In genomic region chr21:41195311-41195710, GRCh38 we compare ENCODE assay signal across 21 cellular contexts. TPM values are rescaled to one million over a fixed set of nuclear protein-coding genes. Genes with fewer than 3 reads are reported as not detected.
A peak's percentile ranks its signal among the peaks of the same experiment; 100 is the strongest.
DNase-seq lines count a peak whose midpoint lies in the region; ATAC-seq, FAIRE-seq and TF ChIP-seq lines count a peak whose summit lies in the region.
"Had no signal": no experiment of that assay in that cellular context is flagged by ENCODE, and none has a peak within 500 bp of the region (broad histone marks: within the 10 kb centered on the region; RNA-seq: fewer than 3 reads in every experiment).

No MANE protein-coding gene starts in this region.

- no peak overlapping the region for H4K8ac ChIP-seq in trophoblast cell (ENCODE audit: low read depth, low read length)

- H3K27me3 Mint-ChIP-seq in T-helper 2 cell treated with Interferon-gamma antibody and Interleukin-4, amounts not matched to agents 5 μg/mL and 100 μg/mL, for 36 hours (ENCODE audit: low read depth), result peaks cover 2% of the 10 kb centered on the region

- TF ChIP-seq CTCF in GM12865 (IDR thresholded peaks at IDR 0.05; ENCODE audit: insufficient read depth, low read depth, low read length, missing control alignments) (no peak), keratinocyte (optimal IDR thresholded peaks at IDR 0.05 in 1 of 3, IDR thresholded peaks at IDR 0.05 in 1 of 3, conservative IDR thresholded peaks at IDR 0.05 in 1 of 3; ENCODE audit: extremely low read depth in 1 of 3, insufficient read depth in 2 of 3, low read length in 3 of 3) (no peak)

- H3K9me1 ChIP-seq in keratinocyte (ENCODE audit: control insufficient read depth, extremely low read depth, insufficient read depth, low read length), result no peaks in the 10 kb centered on the region

- H4K91ac ChIP-seq in trophoblast cell (ENCODE audit: low read depth, low read length), result no peak overlapping the region

- H4K12ac ChIP-seq in trophoblast cell (ENCODE audit: low read depth, low read length), result no peak overlapping the region

- H2BK5ac ChIP-seq in trophoblast cell (ENCODE audit: low read depth, low read length, poor library complexity), result no peak overlapping the region

- no peaks in the 10 kb centered on the region for H3K9me3 ChIP-seq in keratinocyte (ENCODE audit: control insufficient read depth, low read depth, low read length)
- H3K9me3 ChIP-seq in trophoblast cell (ENCODE audit: insufficient read depth, low read depth, low read length), result no peaks in the 10 kb centered on the region
- H3K9me3 ChIP-seq: HAP-1, SK-N-SH had no signal

- DNase-seq in GM12865 (ENCODE audit: low read depth), result peak; percentile 25
- peak; percentile 79 for DNase-seq in SW480 (ENCODE audit: low spot score)
- DNase-seq in keratinocyte (ENCODE audit: low read depth, low spot score), result no peak
- no peak for DNase-seq in trophoblast cell
- DNase-seq in T-helper 2 cell treated with Interferon-gamma antibody and Interleukin-4, amounts not matched to agents 5 μg/mL and 100 μg/mL, for 36 hours (ENCODE audit: low spot score), result no peak
- no peak for DNase-seq in NCI-H187 (lab: John Stamatoyannopoulos, UW)
- DNase-seq: C1 segment of cervical spinal cord; CD8-positive, alpha-beta memory T cell; DMS53; Kasumi-1; NCI-H1105 treated with DMSO at 0.1 percent for 48 hours; NCI-H1694; NCI-H774; OCI-M1; SHP77 treated with DMSO at 0.1 percent for 48 hours; SK-N-SH had no signal

- no peaks in the 10 kb centered on the region for H3K36me3 Mint-ChIP-seq in T-helper 2 cell treated with Interferon-gamma antibody and Interleukin-4, amounts not matched to agents 5 μg/mL and 100 μg/mL, for 36 hours (ENCODE audit: low read depth)
- H3K36me3 Mint-ChIP-seq: CD8-positive, alpha-beta memory T cell had no signal

- no peak for FAIRE-seq in keratinocyte (lab: Jason Lieb, UNC)
- FAIRE-seq: GM12892, HTR-8/SVneo had no signal

- no peak overlapping the region for H2AK5ac ChIP-seq in trophoblast cell (ENCODE audit: low read length)

- no peaks in the 10 kb centered on the region for H3K9me3 Mint-ChIP-seq in T-helper 2 cell treated with Interferon-gamma antibody and Interleukin-4, amounts not matched to agents 5 μg/mL and 100 μg/mL, for 36 hours
- H3K9me3 Mint-ChIP-seq: CD8-positive, alpha-beta memory T cell had no signal

- H3K79me2 ChIP-seq in keratinocyte (ENCODE audit: control insufficient read depth, insufficient read depth, low read length), result peaks cover 80% of the 10 kb centered on the region
- H3K79me2 ChIP-seq in trophoblast cell (ENCODE audit: control insufficient read depth, insufficient read depth, low read length, poor library complexity), result no peaks in the 10 kb centered on the region

- H3K4me2 ChIP-seq in keratinocyte (ENCODE audit: control insufficient read depth, extremely low read depth, insufficient read depth, low read depth, low read length) (no peak overlapping the region), trophoblast cell (ENCODE audit: low read length) (no peak overlapping the region)
- H3K4me2 ChIP-seq: SK-N-SH had no signal

- no peak overlapping the region for H2BK12ac ChIP-seq in trophoblast cell (ENCODE audit: low read length)

- H3K14ac ChIP-seq in trophoblast cell (ENCODE audit: low read length), result no peak overlapping the region

- H3K4ac ChIP-seq in trophoblast cell (ENCODE audit: low read depth, low read length), result no peak overlapping the region

- H3K36me3 ChIP-seq in keratinocyte (ENCODE audit: control insufficient read depth in 2 of 2, extremely low read depth in 1 of 2, insufficient read depth in 2 of 2, low read length in 2 of 2) (peaks cover 0 to 2% of the 10 kb centered on the region in 2 experiments), trophoblast cell (ENCODE audit: control insufficient read depth in 1 of 2, insufficient read depth in 2 of 2, low read length in 2 of 2) (no peaks in the 10 kb centered on the region)
- H3K36me3 ChIP-seq: HAP-1 had no signal

- no peaks in the 10 kb centered on the region for H3K79me1 ChIP-seq in trophoblast cell (ENCODE audit: low read length)

- H3K27ac Mint-ChIP-seq in T-helper 2 cell treated with Interferon-gamma antibody and Interleukin-4, amounts not matched to agents 5 μg/mL and 100 μg/mL, for 36 hours, result no peak overlapping the region

- H3K18ac ChIP-seq in trophoblast cell (ENCODE audit: low read length), result no peak overlapping the region

- no peaks in the 10 kb centered on the region for H3K27me3 ChIP-seq in keratinocyte (ENCODE audit: control insufficient read depth, extremely low read depth, insufficient read depth, low read length)
- H3K27me3 ChIP-seq in trophoblast cell (ENCODE audit: insufficient read depth, low read length), result no peaks in the 10 kb centered on the region

- dilution Hi-C loops in keratinocyte (cut with MboI; ENCODE audit: extremely low pct_ligation_motif_present, low sequenced_read_pairs), result no loop called here

- no peak overlapping the region for H3K23ac ChIP-seq in trophoblast cell (ENCODE audit: low read length)

- H2BK120ac ChIP-seq in trophoblast cell (ENCODE audit: insufficient read depth, low read length, poor library complexity), result no peak overlapping the region

- ATAC-seq in GM21515 (IDR thresholded peaks at IDR 0.05; ENCODE audit: unreplicated experiment) (no peak), GM19351 (IDR thresholded peaks at IDR 0.05; ENCODE audit: unreplicated experiment) (no peak)

- H4K20me1 ChIP-seq in keratinocyte (ENCODE audit: control insufficient read depth, extremely low read depth, insufficient read depth, low read length), result no peaks in the 10 kb centered on the region

- H3K4me1 ChIP-seq in keratinocyte (ENCODE audit: control insufficient read depth, extremely low read depth, insufficient read depth, low read length), result peaks cover 6% of the 10 kb centered on the region
- no peaks in the 10 kb centered on the region for H3K4me1 ChIP-seq in trophoblast cell (ENCODE audit: control insufficient read depth in 1 of 2, insufficient read depth in 2 of 2, low read length in 2 of 2)
- H3K4me1 ChIP-seq: HAP-1 had no signal

- no peak overlapping the region for H2AFZ ChIP-seq in keratinocyte (ENCODE audit: control insufficient read depth, low read length)
- no peak overlapping the region for H2AFZ ChIP-seq in trophoblast cell (ENCODE audit: insufficient read depth, low read length, poor library complexity)

- H3K9ac ChIP-seq in keratinocyte (ENCODE audit: control insufficient read depth, extremely low read depth, insufficient read depth, low read length) (no peak overlapping the region), trophoblast cell (ENCODE audit: low read length) (no peak overlapping the region)
- H3K9ac ChIP-seq: SK-N-SH had no signal

- peak overlapping the region; percentile 15 for H3K27ac ChIP-seq in keratinocyte (ENCODE audit: control insufficient read depth, insufficient read depth, low read length)
- H3K27ac ChIP-seq in trophoblast cell (ENCODE audit: low read depth, low read length), result no peak overlapping the region

- H3K4me3 Mint-ChIP-seq in T-helper 2 cell treated with Interferon-gamma antibody and Interleukin-4, amounts not matched to agents 5 μg/mL and 100 μg/mL, for 36 hours, result no peak overlapping the region
- H3K4me3 Mint-ChIP-seq: CD8-positive, alpha-beta memory T cell had no signal

- H3K4me1 Mint-ChIP-seq in T-helper 2 cell treated with Interferon-gamma antibody and Interleukin-4, amounts not matched to agents 5 μg/mL and 100 μg/mL, for 36 hours (ENCODE audit: low read depth), result peaks cover 4% of the 10 kb centered on the region
- H3K4me1 Mint-ChIP-seq: CD8-positive, alpha-beta memory T cell had no signal

- no peak overlapping the region for H3K4me3 ChIP-seq in GM12865 (ENCODE audit: low read depth, low read length)
- H3K4me3 ChIP-seq in keratinocyte (ENCODE audit: control insufficient read depth in 2 of 3, extremely low read depth in 1 of 3, insufficient read depth in 2 of 3, low read depth in 1 of 3, low read length in 3 of 3), result no peak overlapping the region
- peak overlapping the region; percentile 25 for H3K4me3 ChIP-seq in trophoblast cell (ENCODE audit: low read depth, low read length)
- H3K4me3 ChIP-seq: HAP-1 had no signal

- WGBS in trophoblast cell (ENCODE audit: extremely low coverage, insufficient coverage, insufficient read length), result no CpG with 5 or more reads among the region's 5 CpGs

RNA-seq across cellular contexts. Expression of gene BACE2, which starts 27.4 kb away (rescaled TPM):
- 89.7 to 162 TPM (median 130 TPM) in 3 replicates for polyA plus RNA-seq in keratinocyte
- polyA plus RNA-seq in keratinocyte (2011; ENCODE audit: low read depth), result 31.9 TPM
- polyA plus RNA-seq in keratinocyte (2011; cell fraction: cytosol; rRNA removed), result 122 and 149 TPM in 2 replicates
- polyA plus RNA-seq in keratinocyte (2011; cell fraction: nucleus; rRNA removed), result 153 and 161 TPM in 2 replicates
- polyA plus RNA-seq in keratinocyte (2012; ENCODE audit: low replicate concordance), result 57.6 and 100.0 TPM in 2 replicates
- polyA minus RNA-seq in keratinocyte, result 101 to 131 TPM (median 126 TPM) in 3 replicates
- polyA minus RNA-seq in keratinocyte (2011; cell fraction: cytosol; rRNA and poly(A)+ RNA removed), result 99.8 TPM
- 82.9 and 141 TPM in 2 replicates for polyA minus RNA-seq in keratinocyte (2011; cell fraction: nucleus; rRNA and poly(A)+ RNA removed)
- 7.6 and 8.6 TPM in 2 replicates for polyA plus RNA-seq in trophoblast cell (2013)

Comparison
In these comparisons a context has a peak if more than half of its experiments do, and no peak if none do; other contexts are left out.
1. DNase-seq: peak in GM12865 (single experiment) and SW480 (single experiment); none in keratinocyte (single experiment), trophoblast cell (0 of 2), T-helper 2 cell treated with Interferon-gamma antibody and Interleukin-4, amounts not matched to agents 5 μg/mL and 100 μg/mL, for 36 hours (single experiment) and NCI-H187 (0 of 2).